8 cellular contexts compared by ENCODE assay signal in genomic region chr7:107180378-107180777, GRCh38. TPM values are rescaled to one million over a fixed set of nuclear protein-coding genes. Genes with fewer than 3 reads are reported as not detected.
DNase-seq lines count a peak whose midpoint lies in the region; ATAC-seq and TF ChIP-seq lines count a peak whose summit lies in the region.

No MANE protein-coding gene starts in this region.

- intact Hi-C loops in mammary epithelial cell (cut with micrococcal nuclease), result loop anchor here (1.0 kb wide), 1 partner anchor 12 kb away; no protein-coding TSS in a partner anchor
- intact Hi-C loops in psoas muscle (cut with DNase I), result no loop called here
- intact Hi-C loops in CD14-positive monocyte (cut with micrococcal nuclease), result no loop called here

- TF ChIP-seq CTCF in mammary epithelial cell (conservative IDR thresholded peaks at IDR 0.05 in 1 of 2, IDR thresholded peaks at IDR 0.05 in 1 of 2; ENCODE audit: extremely low read depth in 1 of 2, insufficient read depth in 1 of 2, low read depth in 1 of 2, low read length in 2 of 2), result no peak
- no peak for TF ChIP-seq CTCF in psoas muscle (IDR thresholded peaks at IDR 0.05)
- TF ChIP-seq CTCF in CD14-positive monocyte (IDR thresholded peaks at IDR 0.05), result no peak

- ATAC-seq in T-cell (replicated peaks in 1 of 4), result peak; percentile 21 to 81 (median 54)
- ATAC-seq in psoas muscle, result peak in 2 of 4 donors; percentile 27 to 39
- ATAC-seq in HG03354 (IDR thresholded peaks at IDR 0.05; ENCODE audit: poor library complexity, severe bottlenecking, unreplicated experiment), result no peak
- ATAC-seq in GM19023 (IDR thresholded peaks at IDR 0.05; ENCODE audit: unreplicated experiment), result no peak

- WGBS in mammary epithelial cell (ENCODE audit: low coverage, missing lambda C conversion rate), result 8% methylated on average over 1 of the region's 1 CpG
- 8 to 24% (median 21%) methylated on average over 1 of the region's 1 CpG for WGBS in psoas muscle, 3 donors

- CTCF ChIA-PET in T-cell (lab: Charles Lee), result interaction anchor here (0.5 to 3.9 kb wide), 9 partner anchors 10 to 54 kb away, joined by 4 to 21 read pairs (median 5); partner anchors contain the start of gene HBP1 (in 1 of the 2)
- CTCF ChIA-PET in mammary epithelial cell (lab: Charles Lee; ENCODE audit: low non-redundant PET), result interaction anchor here (1.2 kb wide), 1 partner anchor 11 kb away, joined by 24 read pairs; the partner anchor contains the start of gene HBP1

- H3K4me3 ChIP-seq in mammary epithelial cell (replicated peaks in 1 of 3; ENCODE audit: insufficient read depth in 1 of 3, low read depth in 2 of 3, low read length in 3 of 3) (no peak overlapping the region), psoas muscle (no peak overlapping the region)

- H3K79me2 ChIP-seq in mammary epithelial cell (ENCODE audit: insufficient read depth, low read length), result peaks cover 35% of the 10 kb centered on the region

- H3K4me2 ChIP-seq in mammary epithelial cell (ENCODE audit: insufficient read depth, low read depth, low read length), result peak overlapping the region; percentile 41

- H3K27me3 ChIP-seq in mammary epithelial cell (ENCODE audit: insufficient read depth, low read length) (no peaks in the 10 kb centered on the region), psoas muscle (ENCODE audit: insufficient read depth in 3 of 3, low read length in 2 of 3) (no peaks in the 10 kb centered on the region)

- H3K9ac ChIP-seq in mammary epithelial cell (ENCODE audit: insufficient read depth, low read length), result no peak overlapping the region

- no peak overlapping the region for H2AFZ ChIP-seq in mammary epithelial cell (ENCODE audit: low read depth, low read length)

- BruUV-seq in mammary epithelial cell (replicated peaks; lab: Mats Ljungman, UMichigan), result no TSS peak

- H3K27ac ChIP-seq in mammary epithelial cell (ENCODE audit: insufficient read depth, low read depth, low read length) (peak overlapping the region; percentile 54), psoas muscle (peak overlapping the region; percentile 54)

- POLR2A ChIA-PET in T-cell (lab: Charles Lee), result interaction anchor here (0.6 to 6.7 kb wide), 8 partner anchors 9 to 720 kb away, joined by 3 to 76 read pairs (median 8); partner anchors contain the start of gene HBP1 (in 2 of the 2)

- DNase-seq in H4 (ENCODE audit: low spot score) (peak; percentile 51), T-cell (peak in 23 of 34 experiments; percentile 8 to 67 (median 21)), mammary epithelial cell (peak; percentile 84), psoas muscle (peak in 1 of 2 donors; percentile 26), CD14-positive monocyte (ENCODE audit: low spot score) (no peak), DMS153 (lab: John Stamatoyannopoulos, UW) (no peak)

- in situ Hi-C loops in mammary epithelial cell (cut with MboI; ENCODE audit: low sequenced_read_pairs in 2 of 2), result loop anchor here in 1 of 2 donors (25.0 kb wide), 1 partner anchor 682 kb away; no protein-coding TSS in a partner anchor

- H3K9me3 ChIP-seq in mammary epithelial cell (replicated peaks; ENCODE audit: insufficient read depth, low read length) (no peaks in the 10 kb centered on the region), psoas muscle (no peaks in the 10 kb centered on the region)

- H3K4me3 Mint-ChIP-seq in T-cell (peak overlapping the region in 2 of 3 donors; percentile 13 to 32), CD14-positive monocyte (no peak overlapping the region)

- H3K4me1 Mint-ChIP-seq in T-cell, result peaks cover 61 to 65% (median 63%) of the 10 kb centered on the region in 3 donors
- peaks cover 2% of the 10 kb centered on the region for H3K4me1 Mint-ChIP-seq in CD14-positive monocyte

- H3K27ac Mint-ChIP-seq in T-cell (peak overlapping the region; percentile 45 to 79), CD14-positive monocyte (peak overlapping the region in 2 of 7 donors; percentile 0 to 51)

- dilution Hi-C loops in mammary epithelial cell (cut with HindIII; ENCODE audit: low sequenced_read_pairs), result no loop called here

- H3K36me3 ChIP-seq in mammary epithelial cell (ENCODE audit: insufficient read depth, low read length) (no peaks in the 10 kb centered on the region), psoas muscle (ENCODE audit: insufficient read depth in 1 of 2, low read depth in 1 of 2) (peaks cover 0 to 53% of the 10 kb centered on the region in 2 donors)

- H4K20me1 ChIP-seq in mammary epithelial cell (ENCODE audit: insufficient read depth, low read length), result no peaks in the 10 kb centered on the region

- no peaks in the 10 kb centered on the region for H3K27me3 Mint-ChIP-seq in T-cell
- H3K27me3 Mint-ChIP-seq in CD14-positive monocyte (ENCODE audit: low read depth in 3 of 3), result no peaks in the 10 kb centered on the region

- H3K4me1 ChIP-seq in mammary epithelial cell (ENCODE audit: insufficient read depth, low read length) (peaks cover 17% of the 10 kb centered on the region), psoas muscle (peaks cover 42% of the 10 kb centered on the region)

- H3K36me3 Mint-ChIP-seq in T-cell, result peaks cover 40% of the 10 kb centered on the region
- H3K36me3 Mint-ChIP-seq in CD14-positive monocyte, result peaks cover 43 to 62% of the 10 kb centered on the region in 2 donors

- H3K9me3 Mint-ChIP-seq in T-cell (no peaks in the 10 kb centered on the region), CD14-positive monocyte (peaks cover 0 to 3% (median 0%) of the 10 kb centered on the region in 7 donors)

RNA-seq across cellular contexts. Expression of gene HBP1, which starts 11.6 kb away (rescaled TPM):
- 69.8 and 72.4 TPM in 2 replicates for total RNA-seq in H4 (2014; rRNA removed; shearing (Covaris generic))
- 100 to 1,000 TPM in 2 of 5 donors, 10 to 100 TPM in 3; 78.6 to 211 (median 92.0) TPM for total RNA-seq in T-cell
- 10 to 100 TPM; 23.6 to 52.3 TPM for total RNA-seq in mammary epithelial cell
- 18.0 TPM for polyA plus RNA-seq in mammary epithelial cell
- polyA minus RNA-seq in mammary epithelial cell, result 25.1 TPM
- 10 to 100 TPM; 65.3 to 74.9 (median 70.7) TPM for total RNA-seq in psoas muscle
- 10 to 100 TPM; 14.6 to 76.7 (median 69.5) TPM for polyA plus RNA-seq in psoas muscle
- 10 to 100 TPM; 44.7 to 52.9 TPM for polyA plus RNA-seq in CD14-positive monocyte

Comparison
In these comparisons a context has a peak if more than half of its experiments do, and no peak if none do; other contexts are left out.
1. DNase-seq: peak in H4 (single experiment), T-cell (23 of 34) and mammary epithelial cell (single experiment); none in CD14-positive monocyte (single experiment) and DMS153 (single experiment).
2. ATAC-seq: peak in T-cell (4 of 4); none in HG03354 (single experiment) and GM19023 (single experiment).
3. H3K4me3 Mint-ChIP-seq: peak in T-cell (2 of 3); none in CD14-positive monocyte (0 of 2).